8 cellular contexts compared by ENCODE assay signal in genomic region chr6:79077680-79078056, GRCh38. TPM values are rescaled to one million over a fixed set of nuclear protein-coding genes. Genes with fewer than 3 reads are reported as not detected.
DNase-seq lines count a peak whose midpoint lies in the region; ATAC-seq and TF ChIP-seq lines count a peak whose summit lies in the region.

No MANE protein-coding gene starts in this region.

- intact Hi-C loops in adrenal gland (cut with DNase I): loop anchor here in 1 of 2 donors (5.0 kb wide), 1 partner anchor 395 kb away; no protein-coding TSS in a partner anchor

- peaks cover 5 to 26% of the 10 kb centered on the region in 2 donors for H3K4me1 ChIP-seq in adrenal gland (replicated peaks in 1 of 2)

- peaks cover 39 to 57% of the 10 kb centered on the region in 2 donors for H3K4me1 Mint-ChIP-seq in immature natural killer cell
- H3K4me1 Mint-ChIP-seq in stimulated activated naive CD8-positive, alpha-beta T cell treated with anti-CD3 and anti-CD28 coated beads, Interleukin-15, Interleukin-2, amounts not matched to agents 100 ng/mL and 50 ng/mL, for 24 hours (ENCODE audit: low read depth): peaks cover 45% of the 10 kb centered on the region

- H3K27ac Mint-ChIP-seq in immature natural killer cell: peak overlapping the region; percentile 92 to 98 (median 95)
- H3K27ac Mint-ChIP-seq in stimulated activated naive CD8-positive, alpha-beta T cell treated with anti-CD3 and anti-CD28 coated beads, Interleukin-15, Interleukin-2, amounts not matched to agents 100 ng/mL and 50 ng/mL, for 24 hours: peak overlapping the region; percentile 96

- peaks cover 0 to 3% (median 0%) of the 10 kb centered on the region in 3 donors for H3K36me3 Mint-ChIP-seq in immature natural killer cell
- H3K36me3 Mint-ChIP-seq in stimulated activated naive CD8-positive, alpha-beta T cell treated with anti-CD3 and anti-CD28 coated beads, Interleukin-15, Interleukin-2, amounts not matched to agents 100 ng/mL and 50 ng/mL, for 24 hours (ENCODE audit: low read depth): peaks cover 4% of the 10 kb centered on the region

- DNase-seq in AG20443 (ENCODE audit: low spot score) (peak; percentile 45), NCI-H510A (lab: John Stamatoyannopoulos, UW) (peak; percentile 12), adrenal gland (no peak), immature natural killer cell (no peak), NCI-H226 (no peak)

- H3K9me3 ChIP-seq in adrenal gland (replicated peaks in 1 of 3): no peaks in the 10 kb centered on the region

- no peaks in the 10 kb centered on the region for H3K36me3 ChIP-seq in adrenal gland (replicated peaks in 1 of 2)

- peak overlapping the region; percentile 40 to 99 (median 96) for H3K27ac ChIP-seq in adrenal gland

- peak overlapping the region; percentile 25 to 96 (median 57) for H3K4me3 ChIP-seq in adrenal gland

- peak overlapping the region; percentile 92 to 100 (median 98) for H3K4me3 Mint-ChIP-seq in immature natural killer cell
- H3K4me3 Mint-ChIP-seq in stimulated activated naive CD8-positive, alpha-beta T cell treated with anti-CD3 and anti-CD28 coated beads, Interleukin-15, Interleukin-2, amounts not matched to agents 100 ng/mL and 50 ng/mL, for 24 hours: peak overlapping the region; percentile 97

- no peak for TF ChIP-seq CTCF in adrenal gland (IDR thresholded peaks at IDR 0.05)

- H3K27me3 ChIP-seq in adrenal gland: no peaks in the 10 kb centered on the region

- peaks cover 9 to 25% (median 20%) of the 10 kb centered on the region in 3 donors for H3K27me3 Mint-ChIP-seq in immature natural killer cell (ENCODE audit: low read depth in 3 of 3)
- peaks cover 10% of the 10 kb centered on the region for H3K27me3 Mint-ChIP-seq in stimulated activated naive CD8-positive, alpha-beta T cell treated with anti-CD3 and anti-CD28 coated beads, Interleukin-15, Interleukin-2, amounts not matched to agents 100 ng/mL and 50 ng/mL, for 24 hours

- H3K9me3 Mint-ChIP-seq in immature natural killer cell: no peaks in the 10 kb centered on the region
- H3K9me3 Mint-ChIP-seq in stimulated activated naive CD8-positive, alpha-beta T cell treated with anti-CD3 and anti-CD28 coated beads, Interleukin-15, Interleukin-2, amounts not matched to agents 100 ng/mL and 50 ng/mL, for 24 hours: no peaks in the 10 kb centered on the region

- 0 to 1% (median 0%) methylated on average over 4 to 54 of the region's 54 CpGs; no CpG with 5 or more reads in 1 of the 4 donors for WGBS in adrenal gland, 4 donors

- ATAC-seq in GM18508 (IDR thresholded peaks at IDR 0.05; ENCODE audit: insufficient read depth, unreplicated experiment) (peak; percentile 5), HG02885 (IDR thresholded peaks at IDR 0.05; ENCODE audit: poor library complexity, unreplicated experiment) (peak; percentile 34)

- no peak for TF ChIP-seq POLR2A in adrenal gland (IDR thresholded peaks at IDR 0.05)

RNA-seq across cellular contexts. Expression of gene PHIP, which starts 0.4 kb away (rescaled TPM):
- total RNA-seq in adrenal gland: 10 to 100 TPM in 7 of 8 donors, 1 to 10 TPM in 1; 8.0 to 22.7 (median 18.2) TPM
- polyA plus RNA-seq in adrenal gland (10 to 100 TPM in 2 of 3 donors, 1 to 10 TPM in 1; 7.7 to 15.7 (median 10.9) TPM), immature natural killer cell (10 to 100 TPM in 1 of 3 donors, 1 to 10 TPM in 2; 4.1 to 12.8 (median 5.7) TPM)

Comparison
In these comparisons a context has a peak if more than half of its experiments do, and no peak if none do; other contexts are left out.
1. DNase-seq: peak in AG20443 (single experiment) and NCI-H510A (single experiment); none in adrenal gland (0 of 7), immature natural killer cell (0 of 3) and NCI-H226 (single experiment).